Comparison of ENCODE assay signal across 10 cellular contexts in genomic region chr7:148286150-148286549, GRCh38.
DNase-seq lines count a peak whose midpoint lies in the region; ATAC-seq, FAIRE-seq and TF ChIP-seq lines count a peak whose summit lies in the region.
"Had no signal": no experiment of that assay in that cellular context is flagged by ENCODE, and none has a peak within 500 bp of the region (broad histone marks: within the 10 kb centered on the region; RNA-seq: fewer than 3 reads in every experiment).

No MANE protein-coding gene starts in this region.

- H3K9me3 ChIP-seq in A549: no peaks in the 10 kb centered on the region
- no peaks in the 10 kb centered on the region for H3K9me3 ChIP-seq in hepatocyte (ENCODE audit: low read depth)

- no peaks in the 10 kb centered on the region for H3K9me2 ChIP-seq in hepatocyte (replicated peaks; ENCODE audit: insufficient read depth)

- POLR2A ChIA-PET in A549 (lab: Yijun Ruan, JAX): no interaction called here

- DNase-seq in A549 (ENCODE audit: low read depth in 1 of 2, low spot score in 1 of 2) (peak in 1 of 2 experiments; percentile 20), RKO (ENCODE audit: low spot score) (peak; percentile 50), hepatocyte (ENCODE audit: low spot score) (peak; percentile 61), T-helper 2 cell (no peak)
- no peak for DNase-seq in activated CD4-positive, alpha-beta T cell treated with anti-CD3 and anti-CD28 coated beads, Interleukin-2, amount 50 U/mL, for 48 hours
- no peak for DNase-seq in stimulated activated CD4-positive, alpha-beta T cell treated with anti-CD3 and anti-CD28 coated beads, Interleukin-15, amount 100 ng/mL, for 24 hours
- DNase-seq: GDM1; stimulated activated CD4-positive, alpha-beta T cell treated with anti-CD3 and anti-CD28 coated beads, Interleukin-4, amount 100 ng/mL, for 4 hours had no signal

- H3K27ac ChIP-seq in A549 (no peak overlapping the region), hepatocyte (no peak overlapping the region)

- CTCF ChIA-PET in A549 (lab: Yijun Ruan, JAX): interaction anchor here (0.9 to 1.4 kb wide), 3 partner anchors 9 to 161 kb away, joined by 3 to 5 read pairs (median 3); no protein-coding TSS in a partner anchor

- H3K4me3 ChIP-seq in A549: no peak overlapping the region
- no peak overlapping the region for H3K4me3 ChIP-seq in GM12875 (ENCODE audit: low read depth, low read length)
- H3K4me3 ChIP-seq in hepatocyte: no peak overlapping the region

- H3K79me2 ChIP-seq in hepatocyte: no peaks in the 10 kb centered on the region

- H2AFZ ChIP-seq in hepatocyte: no peak overlapping the region

- no peaks in the 10 kb centered on the region for H3K27me3 ChIP-seq in hepatocyte

- FAIRE-seq in A549 (lab: Jason Lieb, UNC): no peak

- TF ChIP-seq CTCF in A549 (IDR thresholded peaks at IDR 0.05): peak; percentile 42
- peak; percentile 33; the same call in 1 of the 2 replicates for TF ChIP-seq CTCF in GM12875 (IDR thresholded peaks at IDR 0.05; ENCODE audit: borderline replicate concordance, insufficient read depth, low read depth, low read length)
- peak; percentile 73 for TF ChIP-seq CTCF in hepatocyte (IDR thresholded peaks at IDR 0.05; ENCODE audit: poor library complexity)

- peak; percentile 40 to 43; a peak in 4 of 5 replicates for TF ChIP-seq RAD21 in A549 (conservative IDR thresholded peaks at IDR 0.05 in 1 of 2, IDR thresholded peaks at IDR 0.05 in 1 of 2)

- ATAC-seq in A549: peak; percentile 85 to 91
- no peak for ATAC-seq in GM19328 (IDR thresholded peaks at IDR 0.05; ENCODE audit: unreplicated experiment)

- H3K4me2 ChIP-seq in A549: no peak overlapping the region
- H3K4me2 ChIP-seq in hepatocyte: no peak overlapping the region

- WGBS in A549 (ENCODE audit: missing lambda C conversion rate): 7% methylated on average over 2 of the region's 2 CpGs
- WGBS in hepatocyte (ENCODE audit: low lambda C conversion rate, missing lambda C conversion rate): 12% methylated on average over 2 of the region's 2 CpGs

- H4K20me1 ChIP-seq in hepatocyte (ENCODE audit: insufficient read depth, poor library complexity, severe bottlenecking): no peaks in the 10 kb centered on the region

- H3K36me3 ChIP-seq in hepatocyte (replicated peaks; ENCODE audit: insufficient read depth, low read depth): no peaks in the 10 kb centered on the region

- no peak for TF ChIP-seq POLR2A in A549 (IDR thresholded peaks at IDR 0.05; ENCODE audit: low read length)

- H3K4me1 ChIP-seq in A549 (no peaks in the 10 kb centered on the region), hepatocyte (ENCODE audit: insufficient read depth) (peaks cover 5% of the 10 kb centered on the region)

- no peak for TF ChIP-seq EP300 in A549 (IDR thresholded peaks at IDR 0.05)

TF ChIP-seq in A549, 52 proteins besides CTCF, POLR2A, EP300 and RAD21:
- TF ChIP-seq ESRRA (IDR thresholded peaks at IDR 0.05; ENCODE audit: borderline replicate concordance, low read length): no peak
- no peak for TF ChIP-seq ZC3H11A (IDR thresholded peaks at IDR 0.05)
- no peak for TF ChIP-seq NFE2L2 (conservative IDR thresholded peaks at IDR 0.05; ENCODE audit: low read length)
- no peak for TF ChIP-seq SREBF2 (IDR thresholded peaks at IDR 0.05)
- no peak for TF ChIP-seq HDAC2 (IDR thresholded peaks at IDR 0.05)
- no peak for TF ChIP-seq RNF2 (IDR thresholded peaks at IDR 0.05; ENCODE audit: borderline replicate concordance, low read depth)
- TF ChIP-seq NR3C1 (IDR thresholded peaks at IDR 0.05): no peak
- no peak for TF ChIP-seq MAZ (IDR thresholded peaks at IDR 0.05; ENCODE audit: borderline replicate concordance, low read depth, low read length)
- TF ChIP-seq BHLHE40 (IDR thresholded peaks at IDR 0.05; ENCODE audit: low read depth, low read length): no peak
- TF ChIP-seq HOXB5 (CRISPR knock-in tag; IDR thresholded peaks at IDR 0.05): no peak
- TF ChIP-seq ZFP36 (IDR thresholded peaks at IDR 0.05; ENCODE audit: borderline replicate concordance, partially characterized antibody): no peak
- TF ChIP-seq CEBPB (IDR thresholded peaks at IDR 0.05): no peak
- no peak for TF ChIP-seq HMGXB4 (CRISPR knock-in tag; IDR thresholded peaks at IDR 0.05; ENCODE audit: borderline replicate concordance)
- TF ChIP-seq CBX2 (IDR thresholded peaks at IDR 0.05; ENCODE audit: borderline replicate concordance, low read depth): no peak
- TF ChIP-seq JUN (IDR thresholded peaks at IDR 0.05): no peak
- TF ChIP-seq ATOH8 (CRISPR knock-in tag; IDR thresholded peaks at IDR 0.05; ENCODE audit: low read depth): no peak
- TF ChIP-seq CBX8 (IDR thresholded peaks at IDR 0.05): no peak
- TF ChIP-seq HOXB13 (CRISPR knock-in tag; IDR thresholded peaks at IDR 0.05; ENCODE audit: low read depth): no peak

Comparison
In these comparisons a context has a peak if more than half of its experiments do, and no peak if none do; other contexts are left out.
1. DNase-seq: peak in RKO (single experiment) and hepatocyte (single experiment); none in activated CD4-positive, alpha-beta T cell treated with anti-CD3 and anti-CD28 coated beads, Interleukin-2, amount 50 U/mL, for 48 hours (0 of 2), T-helper 2 cell (0 of 5) and stimulated activated CD4-positive, alpha-beta T cell treated with anti-CD3 and anti-CD28 coated beads, Interleukin-15, amount 100 ng/mL, for 24 hours (single experiment).
2. Peak in every context shown above with its lines, with median percentiles within 50 percentile points of each other: CTCF ChIP-seq.